12 cellular contexts compared by ENCODE assay signal in genomic region chr17:75273968-75274708, GRCh38. TPM values are rescaled to one million over a fixed set of nuclear protein-coding genes. Genes with fewer than 3 reads are reported as not detected.
A peak's percentile ranks its signal among the peaks of the same experiment; 100 is the strongest.
DNase-seq lines count a peak whose midpoint lies in the region; ATAC-seq, FAIRE-seq and TF ChIP-seq lines count a peak whose summit lies in the region.
"Had no signal": no experiment of that assay in that cellular context is flagged by ENCODE, and none has a peak within 500 bp of the region (broad histone marks: within the 10 kb centered on the region; RNA-seq: fewer than 3 reads in every experiment).

No MANE protein-coding gene starts in this region.

- DNase-seq in CD4-positive, alpha-beta memory T cell, result no peak
- peak; percentile 70 for DNase-seq in HFFc6
- peak; percentile 49 for DNase-seq in astrocyte (ENCODE audit: low read depth)
- DNase-seq in naive B cell, result no peak
- no peak for DNase-seq in CD1c-positive myeloid dendritic cell (ENCODE audit: extremely low spot score)
- no peak for DNase-seq in cortex of kidney (lab: John Stamatoyannopoulos, UW)
- DNase-seq in COR-L47 (lab: John Stamatoyannopoulos, UW), result no peak
- DNase-seq in NCI-H187 (lab: John Stamatoyannopoulos, UW), result no peak
- DNase-seq: activated CD4-positive, alpha-beta T cell treated with anti-CD3 and anti-CD28 coated beads for 1 hour; NCI-H187 treated with DMSO at 0.1 percent for 48 hours had no signal

- H3K27ac Mint-ChIP-seq in CD4-positive, alpha-beta memory T cell, result peak overlapping the region; percentile 3 to 86 (median 68)
- peak overlapping the region; percentile 27 for H3K27ac Mint-ChIP-seq in HFFc6
- peak overlapping the region; percentile 38 for H3K27ac Mint-ChIP-seq in astrocyte (ENCODE audit: unreplicated experiment)
- peak overlapping the region in 2 of 6 donors; percentile 81 to 84 for H3K27ac Mint-ChIP-seq in naive B cell

- H3K9me3 Mint-ChIP-seq in CD4-positive, alpha-beta memory T cell, result no peaks in the 10 kb centered on the region
- H3K9me3 Mint-ChIP-seq in HFFc6 (no peaks in the 10 kb centered on the region), astrocyte (ENCODE audit: unreplicated experiment) (no peaks in the 10 kb centered on the region), naive B cell (no peaks in the 10 kb centered on the region)

- no peak overlapping the region for H3K27ac ChIP-seq in CD4-positive, alpha-beta memory T cell (ENCODE audit: low read depth, low read length)
- no peak overlapping the region for H3K27ac ChIP-seq in astrocyte (ENCODE audit: low read depth, low read length)

- H4K20me1 ChIP-seq in astrocyte (ENCODE audit: insufficient read depth, low read length), result peaks cover 5% of the 10 kb centered on the region

- FAIRE-seq in astrocyte (lab: Jason Lieb, UNC), result no peak
- FAIRE-seq: frontal cortex had no signal

- no peak overlapping the region for H3K9ac ChIP-seq in astrocyte (ENCODE audit: low read length)

- H3K27me3 ChIP-seq in CD4-positive, alpha-beta memory T cell (ENCODE audit: insufficient read depth, low read length), result no peaks in the 10 kb centered on the region
- H3K27me3 ChIP-seq in astrocyte (ENCODE audit: insufficient read depth, low read length), result no peaks in the 10 kb centered on the region

- no peak overlapping the region for H3K4me2 ChIP-seq in astrocyte (ENCODE audit: low read length)

- ATAC-seq in naive B cell (ENCODE audit: low read depth in 2 of 2), result no peak
- ATAC-seq: Panc1 had no signal

- no peak overlapping the region for H2AFZ ChIP-seq in astrocyte (ENCODE audit: low read depth, low read length)

- POLR2A ChIA-PET in CD4-positive, alpha-beta memory T cell (lab: Charles Lee; ENCODE audit: partially characterized antibody), result interaction anchor here (0.6 to 6.3 kb wide), 4 partner anchors 12 to 309 kb away, joined by 4 to 193 read pairs (median 82); partner anchors contain the start of genes GGA3, MRPS7 and SLC25A19

- peaks cover 7% of the 10 kb centered on the region for H3K36me3 ChIP-seq in CD4-positive, alpha-beta memory T cell (ENCODE audit: insufficient read depth, low read length)
- H3K36me3 ChIP-seq in astrocyte (ENCODE audit: insufficient read depth, low read length), result no peaks in the 10 kb centered on the region

- no peaks in the 10 kb centered on the region for H3K9me3 ChIP-seq in CD4-positive, alpha-beta memory T cell (ENCODE audit: control insufficient read depth in 1 of 2, low read length in 2 of 2)
- no peaks in the 10 kb centered on the region for H3K9me3 ChIP-seq in astrocyte (ENCODE audit: insufficient read depth, low read depth, low read length)

- H3K27me3 Mint-ChIP-seq in CD4-positive, alpha-beta memory T cell, result no peaks in the 10 kb centered on the region
- H3K27me3 Mint-ChIP-seq in HFFc6 (ENCODE audit: insufficient read depth) (no peaks in the 10 kb centered on the region), astrocyte (ENCODE audit: low read depth, unreplicated experiment) (no peaks in the 10 kb centered on the region), naive B cell (no peaks in the 10 kb centered on the region)

- H3K4me1 ChIP-seq in CD4-positive, alpha-beta memory T cell (ENCODE audit: insufficient read depth, low read length), result peaks cover 27% of the 10 kb centered on the region
- peaks cover 41% of the 10 kb centered on the region for H3K4me1 ChIP-seq in astrocyte (ENCODE audit: insufficient read depth, low read length)

- no peak for TF ChIP-seq CTCF in HFFc6 (IDR thresholded peaks at IDR 0.05)
- no peak for TF ChIP-seq CTCF in astrocyte (IDR thresholded peaks at IDR 0.05; ENCODE audit: insufficient read depth, low read depth, low read length)

- H3K4me3 Mint-ChIP-seq in CD4-positive, alpha-beta memory T cell, result peak overlapping the region in 3 of 8 donors; percentile 25 to 53 (median 25)
- H3K4me3 Mint-ChIP-seq in HFFc6 (no peak overlapping the region), astrocyte (ENCODE audit: unreplicated experiment) (peak overlapping the region; percentile 48), naive B cell (peak overlapping the region in 5 of 8 donors; percentile 16 to 82 (median 57))

- intact Hi-C loops in CD4-positive, alpha-beta memory T cell (cut with micrococcal nuclease), result no loop called here

- CTCF ChIA-PET in CD4-positive, alpha-beta memory T cell (lab: Charles Lee; ENCODE audit: partially characterized antibody), result interaction anchor here (0.6 to 1.9 kb wide), 2 partner anchors 16 to 160 kb away, joined by 3 to 5 read pairs; no protein-coding TSS in a partner anchor

- H3K79me2 ChIP-seq in astrocyte (ENCODE audit: insufficient read depth, low read length), result no peaks in the 10 kb centered on the region

- H3K4me3 ChIP-seq in CD4-positive, alpha-beta memory T cell (ENCODE audit: low read length in 2 of 2), result no peak overlapping the region
- H3K4me3 ChIP-seq in astrocyte (ENCODE audit: insufficient read depth, low read depth, low read length), result no peak overlapping the region

- peaks cover 8 to 32% (median 19%) of the 10 kb centered on the region in 4 donors for H3K4me1 Mint-ChIP-seq in CD4-positive, alpha-beta memory T cell
- H3K4me1 Mint-ChIP-seq in HFFc6 (ENCODE audit: low read depth) (peaks cover 52% of the 10 kb centered on the region), astrocyte (ENCODE audit: low read depth, unreplicated experiment) (peaks cover 3% of the 10 kb centered on the region), naive B cell (peaks cover 17 to 31% (median 22%) of the 10 kb centered on the region in 3 donors)

- H3K36me3 Mint-ChIP-seq in CD4-positive, alpha-beta memory T cell, result peaks cover 0 to 11% of the 10 kb centered on the region in 2 donors
- H3K36me3 Mint-ChIP-seq in HFFc6 (ENCODE audit: low read depth), result no peaks in the 10 kb centered on the region
- H3K36me3 Mint-ChIP-seq in astrocyte (ENCODE audit: low read depth, unreplicated experiment), result peaks cover 2% of the 10 kb centered on the region
- H3K36me3 Mint-ChIP-seq in naive B cell, result no peaks in the 10 kb centered on the region

RNA-seq across cellular contexts. Expression of gene MIF4GD, which starts 3.1 kb away (rescaled TPM):
- total RNA-seq in CD4-positive, alpha-beta memory T cell, result 10 to 100 TPM; 35.8 to 40.2 TPM
- polyA plus RNA-seq in CD4-positive, alpha-beta memory T cell, result 10 to 100 TPM; 81.7 to 94.3 TPM
- 10 to 100 TPM in 3 of 6 experiments, 1 to 10 TPM in 3; 8.8 to 10.8 (median 10.0) TPM for total RNA-seq in HFFc6 (2021; fragmentation: NEBNext Ultra II Directional; extraction: Animal tissue kit (Norgen Biotek cat#: 25700))
- 3.9 and 5.0 TPM in 2 replicates for total RNA-seq in astrocyte
- 100 to 1,000 TPM in 5 of 6 donors, 10 to 100 TPM in 1; 95.1 to 133 (median 105) TPM for polyA plus RNA-seq in naive B cell (ENCODE audit: low read depth in 6 of 6)

RNA-seq across cellular contexts. Expression of gene MRPS7, which starts 12.5 kb away (rescaled TPM):
- 10 to 100 TPM; 34.1 to 36.3 TPM for total RNA-seq in CD4-positive, alpha-beta memory T cell
- 100 to 1,000 TPM; 107 to 150 TPM for polyA plus RNA-seq in CD4-positive, alpha-beta memory T cell
- total RNA-seq in HFFc6 (2021; fragmentation: NEBNext Ultra II Directional; extraction: Animal tissue kit (Norgen Biotek cat#: 25700)), result 10 to 100 TPM; 58.2 to 64.7 (median 60.2) TPM
- 50.0 and 55.0 TPM in 2 replicates for total RNA-seq in astrocyte
- polyA plus RNA-seq in naive B cell (ENCODE audit: low read depth in 6 of 6), result 100 to 1,000 TPM in 1 of 6 donors, 10 to 100 TPM in 5; 70.1 to 103 (median 94.4) TPM

RNA-seq across cellular contexts. Expression of gene GGA3, which starts 12.7 kb away (rescaled TPM):
- total RNA-seq in CD4-positive, alpha-beta memory T cell, result 100 to 1,000 TPM; 121 to 122 TPM
- polyA plus RNA-seq in CD4-positive, alpha-beta memory T cell, result 10 to 100 TPM in 1 of 2 donors, 1 to 10 TPM in 1; 7.7 to 25.8 TPM
- total RNA-seq in HFFc6 (2021; fragmentation: NEBNext Ultra II Directional; extraction: Animal tissue kit (Norgen Biotek cat#: 25700)), result 10 to 100 TPM; 23.2 to 26.5 (median 24.2) TPM
- 25.3 and 28.5 TPM in 2 replicates for total RNA-seq in astrocyte
- 10 to 100 TPM in 5 of 6 donors, 1 to 10 TPM in 1; 4.5 to 31.6 (median 13.7) TPM for polyA plus RNA-seq in naive B cell (ENCODE audit: low read depth in 6 of 6)

RNA-seq across cellular contexts. Expression of gene SLC25A19, which starts 15.1 kb away (rescaled TPM):
- 10 to 100 TPM; 19.8 to 21.8 TPM for total RNA-seq in CD4-positive, alpha-beta memory T cell
- 10 to 100 TPM; 13.2 to 15.4 TPM for polyA plus RNA-seq in CD4-positive, alpha-beta memory T cell
- 10 to 100 TPM in 1 of 6 experiments, 1 to 10 TPM in 5; 5.7 to 14.6 (median 7.1) TPM for total RNA-seq in HFFc6 (2021; fragmentation: NEBNext Ultra II Directional; extraction: Animal tissue kit (Norgen Biotek cat#: 25700))
- total RNA-seq in astrocyte, result 8.8 and 12.8 TPM in 2 replicates
- 10 to 100 TPM; 26.1 to 41.8 (median 31.3) TPM for polyA plus RNA-seq in naive B cell (ENCODE audit: low read depth in 6 of 6)

Comparison
In these comparisons a context has a peak if more than half of its experiments do, and no peak if none do; other contexts are left out.
1. DNase-seq: peak in HFFc6 (single experiment) and astrocyte (single experiment); none in CD4-positive, alpha-beta memory T cell (0 of 5), naive B cell (single experiment), CD1c-positive myeloid dendritic cell (single experiment), cortex of kidney (single experiment), COR-L47 (single experiment) and NCI-H187 (0 of 2).